ENCODE assay signal across 28 cellular contexts in the genomic region with DNA sequence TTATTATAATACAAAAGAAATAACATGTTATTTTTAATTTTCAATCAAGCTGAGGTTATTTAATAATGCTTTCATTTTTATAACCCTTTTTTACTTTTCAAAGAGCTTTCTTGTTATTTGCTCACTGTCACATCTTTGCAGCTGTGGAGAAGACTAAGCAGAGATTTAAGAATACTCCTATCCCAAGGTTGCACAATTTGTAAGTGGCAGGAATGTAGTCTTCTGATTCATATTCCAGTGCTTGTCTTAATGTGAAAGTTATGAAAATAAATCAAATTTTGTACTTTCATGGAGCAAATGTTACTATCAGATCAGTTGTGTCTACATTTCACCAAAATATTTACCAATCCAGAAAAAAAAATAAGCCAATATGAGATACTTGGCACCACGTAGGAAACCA.
"Had no signal": no experiment of that assay in that cellular context is flagged by ENCODE, and none has a peak within 500 bp of the region (broad histone marks: within the 10 kb centered on the region; RNA-seq: fewer than 3 reads in every experiment).

No MANE protein-coding gene starts in this region.

- H3K4me3 ChIP-seq: esophagus squamous epithelium, gastrocnemius medialis, heart left ventricle, hepatocyte had no signal

- H3K9me3 ChIP-seq: esophagus squamous epithelium, gastrocnemius medialis, heart left ventricle had no signal

- H3K27me3 Mint-ChIP-seq: activated CD4-positive, alpha-beta memory T cell treated with anti-CD3 and anti-CD28 coated beads for 36 hours; activated CD4-positive, alpha-beta T cell treated with anti-CD3 and anti-CD28 coated beads for 36 hours; activated CD4-positive, alpha-beta T cell treated with anti-CD3 and anti-CD28 coated beads, Interleukin-2, amount 10 ng/mL, durations not matched to agents 24 days and 14 days; activated CD8-positive, alpha-beta memory T cell treated with anti-CD3 and anti-CD28 coated beads, Interleukin-2, amount 10 ng/mL, durations not matched to agents 7 days and 5 days; activated naive CD4-positive, alpha-beta T cell treated with anti-CD3 and anti-CD28 coated beads, Interleukin-2, amount 50 U/mL, for 24 hours; activated naive CD8-positive, alpha-beta T cell treated with anti-CD3 and anti-CD28 coated beads for 36 hours; activated naive CD8-positive, alpha-beta T cell treated with anti-CD3 and anti-CD28 coated beads, Interleukin-2, amount 50 U/mL, for 24 hours had no signal

- H3K27ac ChIP-seq: brain microvascular endothelial cell, epithelial cell of prostate, esophagus squamous epithelium, foreskin keratinocyte, gastrocnemius medialis, heart left ventricle, hepatocyte had no signal

- H3K4me1 ChIP-seq: esophagus squamous epithelium, foreskin keratinocyte, gastrocnemius medialis, heart left ventricle had no signal

- H3K4me2 ChIP-seq: hepatocyte had no signal

- H2AFZ ChIP-seq: hepatocyte had no signal

- H3K27ac Mint-ChIP-seq: activated CD4-positive, alpha-beta memory T cell treated with anti-CD3 and anti-CD28 coated beads for 36 hours; activated CD4-positive, alpha-beta T cell treated with anti-CD3 and anti-CD28 coated beads for 36 hours; activated CD4-positive, alpha-beta T cell treated with anti-CD3 and anti-CD28 coated beads, Interleukin-2, amount 10 ng/mL, durations not matched to agents 24 days and 14 days; activated CD8-positive, alpha-beta memory T cell treated with anti-CD3 and anti-CD28 coated beads, Interleukin-2, amount 10 ng/mL, durations not matched to agents 7 days and 5 days; activated CD8-positive, alpha-beta T cell treated with anti-CD3 and anti-CD28 coated beads, Interleukin-2, amount 10 ng/mL, durations not matched to agents 7 days and 5 days; activated naive CD4-positive, alpha-beta T cell treated with anti-CD3 and anti-CD28 coated beads for 36 hours; activated naive CD4-positive, alpha-beta T cell treated with anti-CD3 and anti-CD28 coated beads, Interleukin-2, amount 50 U/mL, for 24 hours; activated naive CD8-positive, alpha-beta T cell treated with anti-CD3 and anti-CD28 coated beads for 36 hours; activated naive CD8-positive, alpha-beta T cell treated with anti-CD3 and anti-CD28 coated beads, Interleukin-2, amount 50 U/mL, for 24 hours; activated T-helper 1 cell treated with anti-CD3 and anti-CD28 coated beads, Interleukin-12 subunit alpha, Interleukin-12 subunit beta, Interleukin-2, Interleukin-4 antibody, amounts not matched to agents 30 ng/mL and 10 ng/mL and 1 ng/mL, durations not matched to agents 14 hours and 24 hours and 36 hours; activated T-helper 2 cell treated with anti-CD3 and anti-CD28 coated beads, Interferon-gamma antibody, Interleukin-2, Interleukin-4, amounts not matched to agents 10 μg/mL and 5 μg/mL and 100 μg/mL, durations not matched to agents 14 hours and 24 hours and 36 hours had no signal

- DNase-seq: activated CD4-positive, alpha-beta memory T cell treated with anti-CD3 and anti-CD28 coated beads for 36 hours; activated CD4-positive, alpha-beta T cell treated with anti-CD3 and anti-CD28 coated beads for 36 hours; activated CD4-positive, alpha-beta T cell treated with anti-CD3 and anti-CD28 coated beads, Interleukin-2, amount 10 ng/mL, durations not matched to agents 24 days and 14 days; activated CD4-positive, CD25-positive, alpha-beta regulatory T cell; activated CD4-positive, CD25-positive, alpha-beta regulatory T cell treated with anti-CD3 and anti-CD28 coated beads, Interleukin-2, amount 50 U/mL, for 72 hours; activated CD8-positive, alpha-beta memory T cell treated with anti-CD3 and anti-CD28 coated beads, Interleukin-2, amount 10 ng/mL, durations not matched to agents 7 days and 5 days; activated CD8-positive, alpha-beta memory T cell treated with anti-CD3 and anti-CD28 coated beads, Interleukin-2, amount 50 U/mL, for 4 hours; activated CD8-positive, alpha-beta T cell treated with anti-CD3 and anti-CD28 coated beads, Interleukin-2, amount 10 ng/mL, durations not matched to agents 7 days and 5 days; activated effector memory CD4-positive, alpha-beta T cell treated with anti-CD3 and anti-CD28 coated beads, Interleukin-2, amount 50 U/mL, for 16 hours; activated naive CD4-positive, alpha-beta T cell treated with anti-CD3 and anti-CD28 coated beads for 36 hours; activated naive CD8-positive, alpha-beta T cell treated with anti-CD3 and anti-CD28 coated beads for 36 hours; activated naive CD8-positive, alpha-beta T cell treated with anti-CD3 and anti-CD28 coated beads, Interleukin-2, amount 50 U/mL, for 24 hours; activated T-cell treated with anti-CD3 and anti-CD28 coated beads, Interleukin-2, amount 50 U/mL, for 1 hour; activated T-cell treated with anti-CD3 and anti-CD28 coated beads, Interleukin-2, amount 50 U/mL, for 48 hours; amniotic stem cell; anterior cingulate cortex; brain microvascular endothelial cell; effector CD8-positive, alpha-beta T cell; esophagus squamous epithelium; foreskin keratinocyte; gastrocnemius medialis; glutamatergic neuron; heart left ventricle had no signal

- ATAC-seq: activated CD8-positive, alpha-beta memory T cell treated with anti-CD3 and anti-CD28 coated beads, Interleukin-2, amount 10 ng/mL, durations not matched to agents 7 days and 5 days; activated CD8-positive, alpha-beta T cell treated with anti-CD3 and anti-CD28 coated beads, Interleukin-2, amount 10 ng/mL, durations not matched to agents 7 days and 5 days; foreskin keratinocyte; gastrocnemius medialis; heart left ventricle had no signal

- H3K27me3 ChIP-seq: brain microvascular endothelial cell, esophagus squamous epithelium, gastrocnemius medialis, heart left ventricle, hepatocyte had no signal

- H3K36me3 ChIP-seq: brain microvascular endothelial cell, esophagus squamous epithelium, gastrocnemius medialis, heart left ventricle had no signal

- H3K9me3 Mint-ChIP-seq: activated CD4-positive, alpha-beta memory T cell treated with anti-CD3 and anti-CD28 coated beads for 36 hours; activated naive CD4-positive, alpha-beta T cell treated with anti-CD3 and anti-CD28 coated beads for 36 hours; activated naive CD4-positive, alpha-beta T cell treated with anti-CD3 and anti-CD28 coated beads, Interleukin-2, amount 50 U/mL, for 24 hours; activated naive CD8-positive, alpha-beta T cell treated with anti-CD3 and anti-CD28 coated beads for 36 hours; activated naive CD8-positive, alpha-beta T cell treated with anti-CD3 and anti-CD28 coated beads, Interleukin-2, amount 50 U/mL, for 24 hours; activated T-helper 1 cell treated with anti-CD3 and anti-CD28 coated beads, Interleukin-12 subunit alpha, Interleukin-12 subunit beta, Interleukin-2, Interleukin-4 antibody, amounts not matched to agents 30 ng/mL and 10 ng/mL and 1 ng/mL, durations not matched to agents 14 hours and 24 hours and 36 hours; activated T-helper 2 cell treated with anti-CD3 and anti-CD28 coated beads, Interferon-gamma antibody, Interleukin-2, Interleukin-4, amounts not matched to agents 10 μg/mL and 5 μg/mL and 100 μg/mL, durations not matched to agents 14 hours and 24 hours and 36 hours had no signal

- H3K4me3 Mint-ChIP-seq: activated CD4-positive, alpha-beta memory T cell treated with anti-CD3 and anti-CD28 coated beads for 36 hours; activated CD4-positive, alpha-beta T cell treated with anti-CD3 and anti-CD28 coated beads for 36 hours; activated CD4-positive, alpha-beta T cell treated with anti-CD3 and anti-CD28 coated beads, Interleukin-2, amount 10 ng/mL, durations not matched to agents 24 days and 14 days; activated CD8-positive, alpha-beta memory T cell treated with anti-CD3 and anti-CD28 coated beads, Interleukin-2, amount 10 ng/mL, durations not matched to agents 7 days and 5 days; activated CD8-positive, alpha-beta T cell treated with anti-CD3 and anti-CD28 coated beads, Interleukin-2, amount 10 ng/mL, durations not matched to agents 7 days and 5 days; activated naive CD4-positive, alpha-beta T cell treated with anti-CD3 and anti-CD28 coated beads for 36 hours; activated naive CD4-positive, alpha-beta T cell treated with anti-CD3 and anti-CD28 coated beads, Interleukin-2, amount 50 U/mL, for 24 hours; activated naive CD8-positive, alpha-beta T cell treated with anti-CD3 and anti-CD28 coated beads for 36 hours; activated naive CD8-positive, alpha-beta T cell treated with anti-CD3 and anti-CD28 coated beads, Interleukin-2, amount 50 U/mL, for 24 hours; activated T-helper 1 cell treated with anti-CD3 and anti-CD28 coated beads, Interleukin-12 subunit alpha, Interleukin-12 subunit beta, Interleukin-2, Interleukin-4 antibody, amounts not matched to agents 30 ng/mL and 10 ng/mL and 1 ng/mL, durations not matched to agents 14 hours and 24 hours and 36 hours had no signal

- H3K36me3 Mint-ChIP-seq: activated CD4-positive, alpha-beta memory T cell treated with anti-CD3 and anti-CD28 coated beads for 36 hours; activated naive CD4-positive, alpha-beta T cell treated with anti-CD3 and anti-CD28 coated beads, Interleukin-2, amount 50 U/mL, for 24 hours had no signal
